1 cellular context compared by ENCODE assay signal in the genomic region with DNA sequence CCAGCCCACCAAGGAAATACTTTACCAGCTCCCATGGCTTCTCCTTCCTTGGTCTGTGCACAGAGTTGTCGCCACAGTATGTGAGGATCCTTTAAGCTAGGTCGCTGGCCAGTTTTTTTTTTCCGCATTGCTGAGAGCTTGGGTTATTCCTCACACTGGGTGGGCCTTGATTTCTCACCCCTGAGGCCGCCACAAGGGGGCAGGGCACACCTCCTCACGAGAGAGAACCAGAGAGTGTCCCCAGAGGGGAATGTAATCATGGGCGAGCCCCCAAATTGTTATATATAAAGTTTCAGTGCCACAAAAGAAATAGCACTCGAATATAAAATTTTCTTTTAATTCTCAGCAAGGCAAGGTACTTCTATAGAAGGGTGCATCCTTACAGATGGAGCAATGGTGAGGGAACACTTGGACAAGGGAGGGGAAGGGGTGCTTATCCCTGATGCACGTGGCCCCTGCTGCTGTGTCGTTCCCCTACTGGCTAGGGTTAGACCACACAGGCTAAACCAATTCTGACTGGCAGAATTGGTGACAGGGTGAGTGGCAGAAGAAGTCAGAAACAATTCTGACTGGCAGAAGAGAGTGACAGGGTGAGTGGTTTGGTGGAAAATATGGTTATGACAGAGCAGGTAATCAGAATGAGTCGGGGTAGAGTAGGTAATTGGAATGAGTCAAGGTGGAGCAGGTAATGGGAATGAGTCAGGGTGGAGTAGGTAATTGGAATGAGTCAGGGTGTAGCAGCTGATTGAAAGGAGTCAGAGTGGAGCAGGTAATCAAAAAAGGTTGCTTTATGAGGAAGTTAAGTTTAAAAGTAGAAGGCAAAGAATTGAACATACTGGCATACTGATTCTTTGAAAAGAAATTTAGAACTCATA.
TF ChIP-seq lines count a peak whose summit lies in the region.

No MANE protein-coding gene starts in this region.

TF ChIP-seq in K562, 482 proteins besides CTCF, POLR2A, EP300 and RAD21:
- TF ChIP-seq, protein P1, sequence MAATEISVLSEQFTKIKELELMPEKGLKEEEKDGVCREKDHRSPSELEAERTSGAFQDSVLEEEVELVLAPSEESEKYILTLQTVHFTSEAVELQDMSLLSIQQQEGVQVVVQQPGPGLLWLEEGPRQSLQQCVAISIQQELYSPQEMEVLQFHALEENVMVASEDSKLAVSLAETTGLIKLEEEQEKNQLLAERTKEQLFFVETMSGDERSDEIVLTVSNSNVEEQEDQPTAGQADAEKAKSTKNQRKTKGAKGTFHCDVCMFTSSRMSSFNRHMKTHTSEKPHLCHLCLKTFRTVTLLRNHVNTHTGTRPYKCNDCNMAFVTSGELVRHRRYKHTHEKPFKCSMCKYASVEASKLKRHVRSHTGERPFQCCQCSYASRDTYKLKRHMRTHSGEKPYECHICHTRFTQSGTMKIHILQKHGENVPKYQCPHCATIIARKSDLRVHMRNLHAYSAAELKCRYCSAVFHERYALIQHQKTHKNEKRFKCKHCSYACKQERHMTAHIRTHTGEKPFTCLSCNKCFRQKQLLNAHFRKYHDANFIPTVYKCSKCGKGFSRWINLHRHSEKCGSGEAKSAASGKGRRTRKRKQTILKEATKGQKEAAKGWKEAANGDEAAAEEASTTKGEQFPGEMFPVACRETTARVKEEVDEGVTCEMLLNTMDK (IDR thresholded peaks at IDR 0.05; ENCODE audit: borderline replicate concordance, insufficient read depth, low read depth, low read length, poor library complexity, severe bottlenecking), result peak; percentile 70
- TF ChIP-seq SMC3 (conservative IDR thresholded peaks at IDR 0.05; ENCODE audit: insufficient read depth, low read depth, low read length), result peak; percentile 70
TF ChIP-seq in K562: peak in this region for 2; not testable (repeated sequence) for 480.
